20 cellular contexts compared by ENCODE assay signal in genomic region chr20:24771651-24772061, GRCh38.
DNase-seq lines count a peak whose midpoint lies in the region; ATAC-seq and TF ChIP-seq lines count a peak whose summit lies in the region.
"Had no signal": no experiment of that assay in that cellular context is flagged by ENCODE, and none has a peak within 500 bp of the region (broad histone marks: within the 10 kb centered on the region; RNA-seq: fewer than 3 reads in every experiment).

No MANE protein-coding gene starts in this region.

- no peak overlapping the region for H3K27ac ChIP-seq in BLaER1 treated with 17β-estradiol and CSF1 and Interleukin-3, amounts not matched to agents 10 nM and 100 nM
- H3K27ac ChIP-seq in coronary artery: no peak overlapping the region
- H3K27ac ChIP-seq in spleen: no peak overlapping the region
- H3K27ac ChIP-seq in psoas muscle: no peak overlapping the region
- H3K27ac ChIP-seq: lower lobe of right lung, sigmoid colon, uterus had no signal

- no peak overlapping the region for H3K4me3 ChIP-seq in BLaER1 treated with 17β-estradiol and CSF1 and Interleukin-3, amounts not matched to agents 10 nM and 100 nM
- H3K4me3 ChIP-seq in coronary artery: no peak overlapping the region
- no peak overlapping the region for H3K4me3 ChIP-seq in spleen
- H3K4me3 ChIP-seq in psoas muscle: no peak overlapping the region
- H3K4me3 ChIP-seq: lower lobe of right lung, sigmoid colon, uterus had no signal

- intact Hi-C loops in spleen (cut with DNase I; ENCODE audit: low total_unique reads) (no loop called here), psoas muscle (cut with DNase I) (no loop called here)

- no peak for TF ChIP-seq CTCF in coronary artery (IDR thresholded peaks at IDR 0.05)
- TF ChIP-seq CTCF in spleen (IDR thresholded peaks at IDR 0.05 in 8 of 11, conservative IDR thresholded peaks at IDR 0.05 in 3 of 11): no peak
- TF ChIP-seq CTCF in psoas muscle (IDR thresholded peaks at IDR 0.05): no peak

- DNase-seq in Kasumi-1 (lab: John Stamatoyannopoulos, UW) (peak; percentile 39 to 72), coronary artery (ENCODE audit: low spot score) (peak; percentile 35), spleen (peak; percentile 69), NCI-H146 (lab: John Stamatoyannopoulos, UW) (no peak), psoas muscle (no peak), NCI-H1048 (lab: John Stamatoyannopoulos, UW) (no peak)
- DNase-seq: CD8-positive, alpha-beta T cell; dermis blood vessel endothelial cell; DMS 273 treated with DMSO at 0.1 percent for 48 hours; lower lobe of right lung; NCI-H1092; NCI-H2029; NCI-H2227 treated with DMSO at 0.1 percent for 48 hours; SHP77 treated with DMSO at 0.1 percent for 48 hours; sigmoid colon; stimulated activated CD4-positive, alpha-beta T cell treated with anti-CD3 and anti-CD28 coated beads, Interleukin-15, amount 100 ng/mL, for 24 hours; substantia nigra; uterus had no signal

- no peaks in the 10 kb centered on the region for H3K36me3 ChIP-seq in BLaER1 treated with 17β-estradiol and CSF1 and Interleukin-3, amounts not matched to agents 10 nM and 100 nM
- no peaks in the 10 kb centered on the region for H3K36me3 ChIP-seq in spleen
- no peaks in the 10 kb centered on the region for H3K36me3 ChIP-seq in psoas muscle (ENCODE audit: insufficient read depth in 1 of 2, low read depth in 1 of 2)
- H3K36me3 ChIP-seq: lower lobe of right lung, sigmoid colon, uterus had no signal

- ATAC-seq in psoas muscle: no peak
- ATAC-seq: activated CD4-positive, CD25-positive, alpha-beta regulatory T cell treated with anti-CD3 and anti-CD28 coated beads, Interleukin-2, amount 50 U/mL, for 24 hours; CD8-positive, alpha-beta T cell had no signal

- peak overlapping the region; percentile 31 to 95 (median 81) for H3K4me2 ChIP-seq in BLaER1 treated with 17β-estradiol and CSF1 and Interleukin-3, amounts not matched to agents 10 nM and 100 nM

- no peaks in the 10 kb centered on the region for H4K20me1 ChIP-seq in BLaER1 treated with 17β-estradiol and CSF1 and Interleukin-3, amounts not matched to agents 10 nM and 100 nM

- 0 out of 22 replicates have a peak, but pooled peaks cover 0 to 8% (median 0%) of the 10 kb centered on the region in 11 experiments for H3K27me3 ChIP-seq in BLaER1 treated with 17β-estradiol and CSF1 and Interleukin-3, amounts not matched to agents 10 nM and 100 nM
- H3K27me3 ChIP-seq in spleen (replicated peaks in 1 of 7) (peaks cover 0 to 32% (median 0%) of the 10 kb centered on the region in 7 donors), psoas muscle (ENCODE audit: insufficient read depth in 3 of 3, low read length in 2 of 3) (peaks cover 0 to 6% (median 0%) of the 10 kb centered on the region in 3 donors)
- H3K27me3 ChIP-seq: sigmoid colon, uterus had no signal

- TF ChIP-seq POLR2A in spleen (IDR thresholded peaks at IDR 0.05): no peak

- H3K9ac ChIP-seq in BLaER1 treated with 17β-estradiol and CSF1 and Interleukin-3, amounts not matched to agents 10 nM and 100 nM: no peak overlapping the region

- H3K9me3 ChIP-seq in BLaER1 treated with 17β-estradiol and CSF1 and Interleukin-3, amounts not matched to agents 10 nM and 100 nM (replicated peaks in 1 of 11): peaks cover 10 to 27% (median 21%) of the 10 kb centered on the region in 11 experiments; a peak in 21 of 22 replicates
- H3K9me3 ChIP-seq in spleen (peaks cover 0 to 21% (median 13%) of the 10 kb centered on the region in 8 donors), psoas muscle (no peaks in the 10 kb centered on the region)
- H3K9me3 ChIP-seq: lower lobe of right lung, uterus had no signal

- peaks cover 37 to 69% (median 57%) of the 10 kb centered on the region in 10 experiments for H3K4me1 ChIP-seq in BLaER1 treated with 17β-estradiol and CSF1 and Interleukin-3, amounts not matched to agents 10 nM and 100 nM
- H3K4me1 ChIP-seq in spleen (peaks cover 0 to 9% (median 5%) of the 10 kb centered on the region in 6 donors), psoas muscle (no peaks in the 10 kb centered on the region)
- H3K4me1 ChIP-seq: lower lobe of right lung, sigmoid colon, uterus had no signal

- WGBS in spleen, 5 donors: 14 to 33% (median 20%) methylated on average over 7 of the region's 7 CpGs
- 63 to 73% (median 65%) methylated on average over 7 of the region's 7 CpGs for WGBS in psoas muscle, 3 donors

Comparison
In these comparisons a context has a peak if more than half of its experiments do, and no peak if none do; other contexts are left out.
1. DNase-seq: peak in Kasumi-1 (2 of 2), coronary artery (single experiment) and spleen (single experiment); none in NCI-H146 (single experiment), psoas muscle (0 of 2) and NCI-H1048 (single experiment).